ENCODE assay signal across 24 cellular contexts in the genomic region with DNA sequence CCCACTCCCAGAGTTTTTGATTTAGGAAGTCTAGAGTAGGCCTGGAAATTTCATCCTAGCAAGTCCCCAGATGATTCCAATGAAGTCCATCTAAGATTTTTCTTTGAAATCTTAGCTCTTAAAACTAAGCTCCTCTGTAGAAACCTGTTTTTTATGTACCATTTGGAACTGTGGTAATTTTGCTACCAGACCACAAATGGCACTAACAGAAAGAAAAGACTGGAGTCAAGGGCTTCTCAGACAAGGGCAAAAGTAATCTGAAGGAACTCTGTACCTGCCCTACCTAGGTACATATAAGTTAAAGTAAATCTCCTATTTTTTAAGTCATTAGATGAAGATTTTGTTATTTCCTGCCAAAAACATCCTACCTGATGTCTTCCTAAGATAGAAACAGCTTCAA.
A peak's percentile ranks its signal among the peaks of the same experiment; 100 is the strongest.
DNase-seq lines count a peak whose midpoint lies in the region; ATAC-seq and TF ChIP-seq lines count a peak whose summit lies in the region.
"Had no signal": no experiment of that assay in that cellular context is flagged by ENCODE, and none has a peak within 500 bp of the region (broad histone marks: within the 10 kb centered on the region; RNA-seq: fewer than 3 reads in every experiment).

No MANE protein-coding gene starts in this region.

- no peaks in the 10 kb centered on the region for H3K27me3 Mint-ChIP-seq in WTC11 (ENCODE audit: low read depth)
- H3K27me3 Mint-ChIP-seq: CD4-positive, CD25-positive, alpha-beta regulatory T cell had no signal

- POLR2A ChIA-PET in WTC11 (lab: Charles Lee): no interaction called here

- no peaks in the 10 kb centered on the region for H3K36me3 Mint-ChIP-seq in WTC11
- H3K36me3 Mint-ChIP-seq: CD4-positive, CD25-positive, alpha-beta regulatory T cell; CD8-positive, alpha-beta memory T cell had no signal

- H3K4me3 Mint-ChIP-seq in WTC11: no peak overlapping the region
- H3K4me3 Mint-ChIP-seq: B cell; CD4-positive, CD25-positive, alpha-beta regulatory T cell; CD8-positive, alpha-beta memory T cell; HFFc6 had no signal

- 0 out of 2 replicates have a peak, but pooled peaks have one; percentile 39 for ATAC-seq in WTC11
- no peak for ATAC-seq in HG03045 (IDR thresholded peaks at IDR 0.05; ENCODE audit: unreplicated experiment)
- no peak for ATAC-seq in HG03354 (IDR thresholded peaks at IDR 0.05; ENCODE audit: poor library complexity, severe bottlenecking, unreplicated experiment)
- ATAC-seq: GM12878, HCT116, K562 had no signal

- DNase-seq in LNCaP clone FGC (ENCODE audit: low read depth) (no peak), WTC11 (ENCODE audit: low spot score) (no peak), iPS-NIHi7 (ENCODE audit: extremely low spot score) (peak; percentile 13), coronary artery (ENCODE audit: low spot score) (no peak)
- no peak for DNase-seq in stimulated activated CD4-positive, alpha-beta T cell treated with anti-CD3 and anti-CD28 coated beads, Interleukin-12 subunit alpha, Interleukin-12 subunit beta, amount 100 ng/mL, for 4 hours
- DNase-seq: 8988T; CD4-positive, CD25-positive, alpha-beta regulatory T cell; CD8-positive, alpha-beta memory T cell; COR-L47; DMS 273 treated with DMSO at 0.1 percent for 48 hours; DMS53; DND-41; EL; GM23248; HFFc6; IMR-90 had no signal

- H3K4me3 ChIP-seq in LNCaP clone FGC (ENCODE audit: low read depth, low read length): no peak overlapping the region
- H3K4me3 ChIP-seq in coronary artery: no peak overlapping the region
- H3K4me3 ChIP-seq: BLaER1 treated with 17β-estradiol and CSF1 and Interleukin-3, amounts not matched to agents 10 nM and 100 nM; GM12878; GM23248; K562 had no signal

- no peaks in the 10 kb centered on the region for H3K9me3 Mint-ChIP-seq in WTC11

- H3K27ac ChIP-seq in C4-2B (no peak overlapping the region), coronary artery (no peak overlapping the region)
- H3K27ac ChIP-seq: BLaER1 treated with 17β-estradiol and CSF1 and Interleukin-3, amounts not matched to agents 10 nM and 100 nM; GM23248 had no signal

- H3K4me1 Mint-ChIP-seq in WTC11: no peaks in the 10 kb centered on the region
- H3K4me1 Mint-ChIP-seq: B cell; CD4-positive, CD25-positive, alpha-beta regulatory T cell; CD8-positive, alpha-beta memory T cell had no signal

- no peak overlapping the region for H3K27ac Mint-ChIP-seq in WTC11
- H3K27ac Mint-ChIP-seq: B cell; CD4-positive, CD25-positive, alpha-beta regulatory T cell; CD8-positive, alpha-beta memory T cell; HFFc6 had no signal

- CTCF ChIA-PET in WTC11 (lab: Charles Lee): interaction anchor here (0.6 to 1.4 kb wide), 5 partner anchors 66 to 155 kb away, joined by 4 to 5 read pairs (median 4); partner anchors contain the start of gene HTR1E

- TF ChIP-seq CTCF in C4-2B (conservative IDR thresholded peaks at IDR 0.05) (peak; percentile 14), LNCaP clone FGC (IDR thresholded peaks at IDR 0.05; ENCODE audit: control insufficient read depth, extremely low read depth, insufficient read depth) (peak; percentile 39; the same call in 1 of the 2 replicates), WTC11 (IDR thresholded peaks at IDR 0.05) (no peak), coronary artery (IDR thresholded peaks at IDR 0.05) (no peak)

TF ChIP-seq in WTC11, 78 proteins besides CTCF, POLR2A, EP300 and RAD21:
- TF ChIP-seq ZNF121 (CRISPR knock-in tag; IDR thresholded peaks at IDR 0.05) (no peak), ETV6 (CRISPR knock-in tag; IDR thresholded peaks at IDR 0.05) (no peak), NFYB (CRISPR knock-in tag; conservative IDR thresholded peaks at IDR 0.05; ENCODE audit: low read depth) (no peak), GABPB1 (CRISPR knock-in tag; IDR thresholded peaks at IDR 0.05) (no peak), SOX15 (CRISPR knock-in tag; IDR thresholded peaks at IDR 0.05) (no peak), ATF1 (CRISPR knock-in tag; IDR thresholded peaks at IDR 0.05) (no peak), STAT6 (CRISPR knock-in tag; conservative IDR thresholded peaks at IDR 0.05; ENCODE audit: low read depth) (no peak), USF2 (CRISPR knock-in tag; IDR thresholded peaks at IDR 0.05) (no peak), RORB (CRISPR knock-in tag; IDR thresholded peaks at IDR 0.05) (no peak), CREB1 (CRISPR knock-in tag; IDR thresholded peaks at IDR 0.05) (no peak)

Comparison
In these comparisons a context has a peak if more than half of its experiments do, and no peak if none do; other contexts are left out.
1. CTCF ChIP-seq: peak in C4-2B (single experiment) and LNCaP clone FGC (single experiment); none in WTC11 (single experiment) and coronary artery (single experiment).